Comparison of ENCODE assay signal across 11 cellular contexts in the genomic region with DNA sequence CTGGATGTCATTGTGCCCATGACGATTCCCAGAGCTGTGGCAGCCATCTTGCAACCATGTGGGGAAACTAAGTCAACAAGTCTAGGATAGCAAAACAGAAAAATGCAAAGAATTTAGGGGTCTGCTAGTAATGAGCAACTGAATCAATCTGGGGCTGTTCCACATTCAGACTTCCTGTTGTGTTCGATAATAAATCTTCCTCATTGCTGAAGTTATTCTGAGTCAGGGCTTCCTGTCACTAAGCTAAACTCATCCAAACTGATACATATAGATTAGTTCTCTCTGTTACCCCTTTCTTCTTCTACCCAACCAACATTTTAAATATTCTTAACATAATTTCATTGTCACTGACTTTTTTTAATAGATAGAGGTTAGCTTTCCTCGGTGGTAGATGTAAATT.
"Had no signal": no experiment of that assay in that cellular context is flagged by ENCODE, and none has a peak within 500 bp of the region (broad histone marks: within the 10 kb centered on the region; RNA-seq: fewer than 3 reads in every experiment).

No MANE protein-coding gene starts in this region.

- H3K4me3 Mint-ChIP-seq: activated CD4-positive, alpha-beta memory T cell treated with anti-CD3 and anti-CD28 coated beads for 36 hours; activated naive CD8-positive, alpha-beta T cell treated with anti-CD3 and anti-CD28 coated beads for 36 hours; activated T-cell treated with anti-CD3 and anti-CD28 coated beads, Interleukin-2, amount 50 U/mL, for 4 hours; dendritic cell treated with granulocyte-macrophage colony-stimulating factor and Interleukin-4, amounts not matched to agents 40 ng/mL and 50 ng/mL, for 4 days; endodermal cell; immature natural killer cell; naive thymus-derived CD4-positive, alpha-beta T cell had no signal

- H3K27ac Mint-ChIP-seq: activated CD4-positive, alpha-beta memory T cell treated with anti-CD3 and anti-CD28 coated beads for 36 hours; activated naive CD8-positive, alpha-beta T cell treated with anti-CD3 and anti-CD28 coated beads for 36 hours; dendritic cell treated with granulocyte-macrophage colony-stimulating factor and Interleukin-4, amounts not matched to agents 40 ng/mL and 50 ng/mL, for 4 days; endodermal cell; immature natural killer cell; naive thymus-derived CD4-positive, alpha-beta T cell had no signal

- H3K9me3 Mint-ChIP-seq: dendritic cell treated with granulocyte-macrophage colony-stimulating factor and Interleukin-4, amounts not matched to agents 40 ng/mL and 50 ng/mL, for 4 days; endodermal cell; immature natural killer cell had no signal

- H3K27me3 Mint-ChIP-seq: activated naive CD8-positive, alpha-beta T cell treated with anti-CD3 and anti-CD28 coated beads for 36 hours; dendritic cell treated with granulocyte-macrophage colony-stimulating factor and Interleukin-4, amounts not matched to agents 40 ng/mL and 50 ng/mL, for 4 days had no signal

- DNase-seq: activated CD4-positive, alpha-beta memory T cell treated with anti-CD3 and anti-CD28 coated beads for 36 hours; activated gamma-delta T cell treated with Interleukin-2 at 50 U/mL for 16 hours; activated naive CD8-positive, alpha-beta T cell treated with anti-CD3 and anti-CD28 coated beads for 36 hours; activated T-cell treated with anti-CD3 and anti-CD28 coated beads, Interleukin-2, amount 50 U/mL, for 4 hours; brain microvascular endothelial cell; endodermal cell; immature natural killer cell; lower lobe of right lung; naive thymus-derived CD4-positive, alpha-beta T cell; uterus had no signal

- ATAC-seq: activated T-cell treated with anti-CD3 and anti-CD28 coated beads, Interleukin-2, amount 50 U/mL, for 4 hours; lower lobe of right lung; naive thymus-derived CD4-positive, alpha-beta T cell had no signal

- H3K4me1 Mint-ChIP-seq: activated naive CD8-positive, alpha-beta T cell treated with anti-CD3 and anti-CD28 coated beads for 36 hours; endodermal cell; immature natural killer cell had no signal

- H3K36me3 Mint-ChIP-seq: activated CD4-positive, alpha-beta memory T cell treated with anti-CD3 and anti-CD28 coated beads for 36 hours; activated naive CD8-positive, alpha-beta T cell treated with anti-CD3 and anti-CD28 coated beads for 36 hours; immature natural killer cell had no signal
